In the genomic region with DNA sequence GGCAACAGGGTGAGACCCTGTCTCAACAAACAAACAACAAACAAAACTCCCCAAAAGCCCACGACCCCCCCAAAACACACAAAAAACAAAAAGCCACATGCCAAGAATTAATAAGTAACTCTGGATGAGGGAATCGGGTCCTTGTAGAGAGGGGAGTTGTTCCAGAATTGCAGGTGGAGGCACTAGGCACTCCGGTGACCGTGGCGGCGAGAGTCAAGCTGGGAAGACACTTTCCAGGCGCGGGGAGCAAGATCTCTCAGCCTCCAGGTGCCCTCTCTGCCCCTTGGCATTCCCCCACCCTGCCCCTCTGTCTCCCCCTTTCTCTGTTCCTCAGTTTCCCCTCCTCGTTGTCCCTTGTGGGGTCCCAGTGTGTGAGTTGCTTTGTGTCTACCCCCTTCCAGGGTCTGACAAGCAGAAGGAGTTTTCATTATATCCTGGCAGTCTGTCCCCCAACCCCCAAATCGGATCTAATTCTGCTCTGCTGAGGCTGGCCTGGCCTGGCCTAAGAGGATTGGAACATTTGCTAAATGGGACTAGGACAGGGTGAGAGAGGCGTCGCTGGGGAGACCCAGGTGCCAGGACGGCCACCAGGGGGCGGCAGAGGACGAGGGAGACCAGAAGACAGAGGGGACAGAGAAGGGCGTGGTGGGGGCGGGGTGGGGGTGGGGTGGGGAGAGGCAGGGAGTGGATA, we compare ENCODE assay signal across 7 cellular contexts. TPM values are rescaled to one million over a fixed set of nuclear protein-coding genes. Genes with fewer than 3 reads are reported as not detected.
DNase-seq lines count a peak whose midpoint lies in the region; ATAC-seq and TF ChIP-seq lines count a peak whose summit lies in the region.

No MANE protein-coding gene starts in this region.

- TF ChIP-seq CTCF in GM12873 (IDR thresholded peaks at IDR 0.05; ENCODE audit: insufficient read depth, low read depth, low read length, missing control alignments) (peak; percentile 75), VCaP (conservative IDR thresholded peaks at IDR 0.05) (peak; percentile 83), brain (conservative IDR thresholded peaks at IDR 0.05) (peak; percentile 65 to 79)

- H3K27ac ChIP-seq in VCaP = no peak overlapping the region

- no peak for ATAC-seq in GM21619 (IDR thresholded peaks at IDR 0.05; ENCODE audit: unreplicated experiment)

- peaks cover 0 to 5% (median 0%) of the 10 kb centered on the region in 5 experiments for H3K9me3 Mint-ChIP-seq in brain

- peaks cover 6% of the 10 kb centered on the region for H3K27me3 Mint-ChIP-seq in brain

- H3K27ac Mint-ChIP-seq in brain = peak overlapping the region in 3 of 5 experiments; percentile 53 to 86 (median 55)

- no peaks in the 10 kb centered on the region for H3K4me1 Mint-ChIP-seq in brain

- H3K4me3 Mint-ChIP-seq in brain = no peak overlapping the region

- DNase-seq in NCI-H1092 (lab: John Stamatoyannopoulos, UW) (peak; percentile 20), iris pigment epithelial cell (ENCODE audit: low read depth) (peak; percentile 34)
- peak; percentile 85 to 88 for DNase-seq in stimulated activated CD4-positive, alpha-beta T cell treated with anti-CD3 and anti-CD28 coated beads, Interleukin-2, amount 100 ng/mL, for 24 hours

- H3K36me3 Mint-ChIP-seq in brain = no peaks in the 10 kb centered on the region

RNA-seq across cellular contexts. Expression of a gene that starts 8.3 kb away (rescaled TPM):
- not detected for polyA plus RNA-seq in brain (ENCODE audit: insufficient read depth, low read depth, low replicate concordance)

RNA-seq across cellular contexts. Expression of a gene that starts 9.1 kb away (rescaled TPM):
- not detected for polyA plus RNA-seq in brain (ENCODE audit: insufficient read depth, low read depth, low replicate concordance)

RNA-seq across cellular contexts. Expression of a gene that starts 34.9 kb away (rescaled TPM):
- 926 TPM for polyA plus RNA-seq in brain (ENCODE audit: insufficient read depth, low read depth, low replicate concordance)

RNA-seq across cellular contexts. Expression of a gene that starts 45.6 kb away (rescaled TPM):
- polyA plus RNA-seq in brain (ENCODE audit: insufficient read depth, low read depth, low replicate concordance) = not detected

Comparison
In these comparisons a context has a peak if more than half of its experiments do, and no peak if none do; other contexts are left out.
1. DNase-seq: peak in every context shown above with its lines; median percentile 86 in stimulated activated CD4-positive, alpha-beta T cell treated with anti-CD3 and anti-CD28 coated beads, Interleukin-2, amount 100 ng/mL, for 24 hours; 34 in iris pigment epithelial cell; 20 in NCI-H1092.